20 cellular contexts compared by ENCODE assay signal in genomic region chr6:33708516-33709204, GRCh38. TPM values are rescaled to one million over a fixed set of nuclear protein-coding genes. Genes with fewer than 3 reads are reported as not detected.
A peak's percentile ranks its signal among the peaks of the same experiment; 100 is the strongest.
DNase-seq lines count a peak whose midpoint lies in the region; TF ChIP-seq lines count a peak whose summit lies in the region.
"Had no signal": no experiment of that assay in that cellular context is flagged by ENCODE, and none has a peak within 500 bp of the region (broad histone marks: within the 10 kb centered on the region; RNA-seq: fewer than 3 reads in every experiment).

No MANE protein-coding gene starts in this region.

- H3K27ac Mint-ChIP-seq in activated naive CD4-positive, alpha-beta T cell treated with anti-CD3 and anti-CD28 coated beads for 36 hours, result no peak overlapping the region
- peak overlapping the region; percentile 19 for H3K27ac Mint-ChIP-seq in chondrocyte (ENCODE audit: unreplicated experiment)
- H3K27ac Mint-ChIP-seq in CD14-positive monocyte, result peak overlapping the region in 1 of 7 donors; percentile 12
- H3K27ac Mint-ChIP-seq: activated B cell treated with CpG ODN at 0.5 μM for 24 hours had no signal

- H3K79me2 ChIP-seq in mesendoderm (ENCODE audit: control insufficient read depth, insufficient read depth, low read length), result peaks cover 6% of the 10 kb centered on the region

- peaks cover 23% of the 10 kb centered on the region for H3K36me3 Mint-ChIP-seq in activated naive CD4-positive, alpha-beta T cell treated with anti-CD3 and anti-CD28 coated beads for 36 hours (ENCODE audit: low read depth)
- H3K36me3 Mint-ChIP-seq in chondrocyte (ENCODE audit: low read depth), result peaks cover 4% of the 10 kb centered on the region
- peaks cover 10 to 24% of the 10 kb centered on the region in 2 donors for H3K36me3 Mint-ChIP-seq in CD14-positive monocyte

- no peaks in the 10 kb centered on the region for H3K27me3 Mint-ChIP-seq in activated naive CD4-positive, alpha-beta T cell treated with anti-CD3 and anti-CD28 coated beads for 36 hours (ENCODE audit: low read depth)
- H3K27me3 Mint-ChIP-seq in chondrocyte (ENCODE audit: low read depth), result no peaks in the 10 kb centered on the region
- no peaks in the 10 kb centered on the region for H3K27me3 Mint-ChIP-seq in CD14-positive monocyte (ENCODE audit: low read depth in 3 of 3)
- H3K27me3 Mint-ChIP-seq: activated B cell treated with CpG ODN at 0.5 μM for 24 hours had no signal

- no peak overlapping the region for H2BK15ac ChIP-seq in mesendoderm (replicated peaks; ENCODE audit: low read depth)

- H3K4me1 ChIP-seq in mesendoderm (ENCODE audit: control insufficient read depth, low read depth, low read length), result peaks cover 6% of the 10 kb centered on the region

- peaks cover 3% of the 10 kb centered on the region for H3K36me3 ChIP-seq in mesendoderm (ENCODE audit: control insufficient read depth, insufficient read depth, low read length)

- H3K27ac ChIP-seq in temporal lobe (ENCODE audit: low read depth, low read length) (peak overlapping the region; percentile 44), mesendoderm (ENCODE audit: low read depth, low read length) (no peak overlapping the region)
- H3K27ac ChIP-seq: sigmoid colon, SJCRH30 had no signal

- no peak overlapping the region for H4K8ac ChIP-seq in mesendoderm (ENCODE audit: low read depth, low read length)

- DNase-seq in activated naive CD4-positive, alpha-beta T cell treated with anti-CD3 and anti-CD28 coated beads for 36 hours, result no peak
- no peak for DNase-seq in activated naive CD4-positive, alpha-beta T cell (lab: John Stamatoyannopoulos, UW)
- DNase-seq in NCI-H187 treated with DMSO at 0.1 percent for 48 hours (lab: John Stamatoyannopoulos, UW) (peak; percentile 62), chondrocyte (ENCODE audit: low spot score) (peak; percentile 6), CD14-positive monocyte (ENCODE audit: low spot score) (no peak), mesendoderm (no peak), NCI-H446 treated with DMSO at 0.1 percent for 48 hours (lab: John Stamatoyannopoulos, UW) (no peak)
- DNase-seq: activated B cell treated with CpG ODN at 0.5 μM for 24 hours; activated CD8-positive, alpha-beta memory T cell treated with anti-CD3 and anti-CD28 coated beads, Interleukin-2, amount 50 U/mL, for 4 hours; Kasumi-1; NCI-H1694; NCI-H2227 treated with DMSO at 0.1 percent for 48 hours; NCI-H69; sigmoid colon; stimulated activated CD4-positive, alpha-beta T cell treated with anti-CD3 and anti-CD28 coated beads, Interleukin-15, amount 100 ng/mL, for 24 hours; stimulated activated naive CD8-positive, alpha-beta T cell treated with anti-CD3 and anti-CD28 coated beads, Interleukin-15, Interleukin-2, amounts not matched to agents 100 U/mL and 50 U/mL, for 24 hours had no signal

- no peak overlapping the region for H4K5ac ChIP-seq in mesendoderm (ENCODE audit: low read length)

- no peak overlapping the region for H2BK5ac ChIP-seq in mesendoderm (ENCODE audit: low read length)

- intact Hi-C loops in activated naive CD4-positive, alpha-beta T cell treated with anti-CD3 and anti-CD28 coated beads for 36 hours (cut with micrococcal nuclease), result no loop called here
- intact Hi-C loops in CD14-positive monocyte (cut with micrococcal nuclease), result no loop called here

- no CpG with 5 or more reads among the region's 10 CpGs for WGBS in mesendoderm (ENCODE audit: extremely low coverage, insufficient coverage, low lambda C conversion rate)

- H3K56ac ChIP-seq in mesendoderm (ENCODE audit: low read length), result no peak overlapping the region

- no peak overlapping the region for H3K4ac ChIP-seq in mesendoderm (ENCODE audit: low read depth, low read length)

- TF ChIP-seq CTCF in chondrocyte (IDR thresholded peaks at IDR 0.05), result no peak
- no peak for TF ChIP-seq CTCF in CD14-positive monocyte (IDR thresholded peaks at IDR 0.05)

- peaks cover 13% of the 10 kb centered on the region for H3K79me1 ChIP-seq in mesendoderm (ENCODE audit: low read length)

- H3K4me3 ChIP-seq in mesendoderm (ENCODE audit: low read length), result no peak overlapping the region
- H3K4me3 ChIP-seq: lung, sigmoid colon, SJCRH30 had no signal

- no peak overlapping the region for H2AK5ac ChIP-seq in mesendoderm (ENCODE audit: low read length)

- H3K4me1 Mint-ChIP-seq in activated naive CD4-positive, alpha-beta T cell treated with anti-CD3 and anti-CD28 coated beads for 36 hours (ENCODE audit: low read depth), result peaks cover 31% of the 10 kb centered on the region
- H3K4me1 Mint-ChIP-seq in chondrocyte (ENCODE audit: low read depth) (peaks cover 45% of the 10 kb centered on the region), CD14-positive monocyte (peaks cover 14% of the 10 kb centered on the region)

- H3K4me3 Mint-ChIP-seq in activated naive CD4-positive, alpha-beta T cell treated with anti-CD3 and anti-CD28 coated beads for 36 hours, result peak overlapping the region; percentile 2
- H3K4me3 Mint-ChIP-seq in chondrocyte (ENCODE audit: unreplicated experiment) (no peak overlapping the region), CD14-positive monocyte (no peak overlapping the region)
- H3K4me3 Mint-ChIP-seq: activated B cell treated with CpG ODN at 0.5 μM for 24 hours had no signal

- no peaks in the 10 kb centered on the region for H3K27me3 ChIP-seq in mesendoderm (ENCODE audit: insufficient read depth, low read length, poor library complexity)
- H3K27me3 ChIP-seq: sigmoid colon, SJCRH30 had no signal

- no peak overlapping the region for H3K23ac ChIP-seq in mesendoderm (ENCODE audit: low read length)

- CTCF ChIA-PET in activated naive CD4-positive, alpha-beta T cell treated with anti-CD3 and anti-CD28 coated beads for 36 hours (lab: Charles Lee), result interaction anchor here (1.4 to 1.5 kb wide), 3 partner anchors 8 to 121 kb away, joined by 4 to 5 read pairs (median 4); no protein-coding TSS in a partner anchor

- no peaks in the 10 kb centered on the region for H3K9me3 Mint-ChIP-seq in activated naive CD4-positive, alpha-beta T cell treated with anti-CD3 and anti-CD28 coated beads for 36 hours
- H3K9me3 Mint-ChIP-seq in chondrocyte (ENCODE audit: low read depth) (no peaks in the 10 kb centered on the region), CD14-positive monocyte (no peaks in the 10 kb centered on the region)
- H3K9me3 Mint-ChIP-seq: activated B cell treated with CpG ODN at 0.5 μM for 24 hours had no signal

- H3K18ac ChIP-seq in mesendoderm (ENCODE audit: low read length), result no peak overlapping the region

- H3K4me2 ChIP-seq in mesendoderm (ENCODE audit: low read length), result no peak overlapping the region

- no peak overlapping the region for H2BK120ac ChIP-seq in mesendoderm (ENCODE audit: low read depth, low read length)

- no peak overlapping the region for H3K9ac ChIP-seq in mesendoderm (ENCODE audit: low read length)

RNA-seq across cellular contexts. Expression of gene UQCC2, which starts 2.8 kb away (rescaled TPM):
- 100 to 1,000 TPM; 199 to 205 TPM for total RNA-seq in activated naive CD4-positive, alpha-beta T cell treated with anti-CD3 and anti-CD28 coated beads for 36 hours
- 64.5 to 80.2 TPM (median 67.6 TPM) in 3 replicates for total RNA-seq in chondrocyte
- total RNA-seq in temporal lobe, result 10.8 TPM
- 10 to 100 TPM; 37.2 to 39.3 TPM for polyA plus RNA-seq in CD14-positive monocyte
- polyA plus RNA-seq in mesendoderm (2013, experiment 1 of 2), result 90.1 TPM
- polyA plus RNA-seq in mesendoderm (2013, experiment 2 of 2), result 91.4 TPM

RNA-seq across cellular contexts. Expression of gene IP6K3, which starts 38.0 kb away (rescaled TPM):
- total RNA-seq in activated naive CD4-positive, alpha-beta T cell treated with anti-CD3 and anti-CD28 coated beads for 36 hours, result not detected
- 6.1 to 9.0 TPM (median 6.5 TPM) in 3 replicates for total RNA-seq in chondrocyte
- total RNA-seq in temporal lobe, result not detected
- not detected for polyA plus RNA-seq in CD14-positive monocyte
- 0.01 TPM for polyA plus RNA-seq in mesendoderm (2013, experiment 1 of 2)
- polyA plus RNA-seq in mesendoderm (2013, experiment 2 of 2), result 0.04 TPM
- total RNA-seq: A673, activated B cell treated with CpG ODN at 0.5 μM for 24 hours had no signal

Comparison
In these comparisons a context has a peak if more than half of its experiments do, and no peak if none do; other contexts are left out.
1. DNase-seq: peak in NCI-H187 treated with DMSO at 0.1 percent for 48 hours (single experiment) and chondrocyte (single experiment); none in activated naive CD4-positive, alpha-beta T cell treated with anti-CD3 and anti-CD28 coated beads for 36 hours (single experiment), activated naive CD4-positive, alpha-beta T cell (0 of 4), CD14-positive monocyte (single experiment), mesendoderm (single experiment) and NCI-H446 treated with DMSO at 0.1 percent for 48 hours (single experiment).